Comparison of ENCODE assay signal across 32 cellular contexts in genomic region chr22:29997516-29997915, GRCh38.
"Had no signal": no experiment of that assay in that cellular context is flagged by ENCODE, and none has a peak within 500 bp of the region (broad histone marks: within the 10 kb centered on the region; RNA-seq: fewer than 3 reads in every experiment).

No MANE protein-coding gene starts in this region.

- H3K36me3 ChIP-seq: brain microvascular endothelial cell, ovary, prostate gland, thyroid gland had no signal

- DNase-seq: activated CD4-positive, alpha-beta T cell treated with anti-CD3 and anti-CD28 coated beads for 36 hours; activated CD4-positive, CD25-positive, alpha-beta regulatory T cell; activated CD8-positive, alpha-beta memory T cell treated with anti-CD3 and anti-CD28 coated beads, Interleukin-2, amount 10 ng/mL, durations not matched to agents 7 days and 5 days; activated CD8-positive, alpha-beta T cell treated with anti-CD3 and anti-CD28 coated beads, Interleukin-2, amount 10 ng/mL, durations not matched to agents 7 days and 5 days; activated effector memory CD4-positive, alpha-beta T cell treated with anti-CD3 and anti-CD28 coated beads, Interleukin-2, amount 50 U/mL, for 16 hours; activated naive CD4-positive, alpha-beta T cell treated with anti-CD3 and anti-CD28 coated beads for 36 hours; activated naive CD8-positive, alpha-beta T cell treated with anti-CD3 and anti-CD28 coated beads, Interleukin-2, amount 10 ng/mL, durations not matched to agents 7 days and 5 days; activated T-cell treated with anti-CD3 and anti-CD28 coated beads for 4 hours; brain microvascular endothelial cell; endodermal cell; foreskin keratinocyte; heart right ventricle; kidney glomerular epithelial cell; lower lobe of right lung; mucosa of descending colon; ovary; retina; sigmoid colon; small intestine; stimulated activated CD4-positive, alpha-beta T cell treated with anti-CD3 and anti-CD28 coated beads, Interleukin-1b, Interleukin-23, amount 100 ng/mL, for 48 hours; stimulated activated CD4-positive, alpha-beta T cell treated with anti-CD3 and anti-CD28 coated beads, Interleukin-4, amount 100 ng/mL, for 4 hours; stimulated activated CD8-positive, alpha-beta memory T cell treated with anti-CD3 and anti-CD28 coated beads, Interleukin-4, amount 100 ng/mL, for 48 hours; stomach; T-helper 2 cell; thyroid gland had no signal

- H3K4me1 Mint-ChIP-seq: stimulated activated memory B cell treated with anti-CD40 and anti-IgM and Interleukin-4, amounts not matched to agents 10 μg/mL and 1 μg/mL and 100 μg/mL, for 72 hours had no signal

- H3K4me3 ChIP-seq: ascending aorta, esophagus muscularis mucosa, heart right ventricle, lower lobe of right lung, mucosa of descending colon, ovary, prostate gland, sigmoid colon, stomach, thyroid gland had no signal

- H3K27ac Mint-ChIP-seq: activated CD4-positive, alpha-beta T cell treated with anti-CD3 and anti-CD28 coated beads for 36 hours; activated CD8-positive, alpha-beta memory T cell treated with anti-CD3 and anti-CD28 coated beads, Interleukin-2, amount 10 ng/mL, durations not matched to agents 7 days and 5 days; activated CD8-positive, alpha-beta T cell treated with anti-CD3 and anti-CD28 coated beads, Interleukin-2, amount 10 ng/mL, durations not matched to agents 7 days and 5 days; activated naive CD4-positive, alpha-beta T cell treated with anti-CD3 and anti-CD28 coated beads for 36 hours; activated naive CD8-positive, alpha-beta T cell treated with anti-CD3 and anti-CD28 coated beads, Interleukin-2, amount 10 ng/mL, durations not matched to agents 7 days and 5 days; activated T-helper 1 cell treated with anti-CD3 and anti-CD28 coated beads, Interleukin-12 subunit alpha, Interleukin-12 subunit beta, Interleukin-2, Interleukin-4 antibody, amounts not matched to agents 30 ng/mL and 10 ng/mL and 1 ng/mL, durations not matched to agents 14 hours and 24 hours and 36 hours; endodermal cell; natural killer cell treated with Interleukin-12 subunit alpha and Interleukin-12 subunit beta and Interleukin-15 and Interleukin-18, amount 100 ng/mL, for 72 hours; stimulated activated memory B cell treated with anti-CD40 and anti-IgM and Interleukin-4, amounts not matched to agents 10 μg/mL and 1 μg/mL and 100 μg/mL, for 72 hours had no signal

- H3K9me3 Mint-ChIP-seq: activated naive CD4-positive, alpha-beta T cell treated with anti-CD3 and anti-CD28 coated beads for 36 hours; activated naive CD8-positive, alpha-beta T cell treated with anti-CD3 and anti-CD28 coated beads, Interleukin-2, amount 10 ng/mL, durations not matched to agents 7 days and 5 days; activated T-helper 1 cell treated with anti-CD3 and anti-CD28 coated beads, Interleukin-12 subunit alpha, Interleukin-12 subunit beta, Interleukin-2, Interleukin-4 antibody, amounts not matched to agents 30 ng/mL and 10 ng/mL and 1 ng/mL, durations not matched to agents 14 hours and 24 hours and 36 hours; endodermal cell; natural killer cell treated with Interleukin-12 subunit alpha and Interleukin-12 subunit beta and Interleukin-15 and Interleukin-18, amount 100 ng/mL, for 72 hours; stimulated activated memory B cell treated with anti-CD40 and anti-IgM and Interleukin-4, amounts not matched to agents 10 μg/mL and 1 μg/mL and 100 μg/mL, for 72 hours had no signal

- H3K9me3 ChIP-seq: ascending aorta, esophagus muscularis mucosa, heart right ventricle, lower lobe of right lung, mucosa of descending colon, ovary, prostate gland, sigmoid colon, stomach, thyroid gland had no signal

- H3K27ac ChIP-seq: ascending aorta, brain microvascular endothelial cell, esophagus muscularis mucosa, foreskin keratinocyte, heart right ventricle, lower lobe of right lung, ovary, prostate gland, sigmoid colon, stomach, thyroid gland had no signal

- ATAC-seq: activated CD4-positive, alpha-beta T cell treated with anti-CD3 and anti-CD28 coated beads for 36 hours; activated CD8-positive, alpha-beta memory T cell treated with anti-CD3 and anti-CD28 coated beads, Interleukin-2, amount 10 ng/mL, durations not matched to agents 7 days and 5 days; activated CD8-positive, alpha-beta T cell treated with anti-CD3 and anti-CD28 coated beads, Interleukin-2, amount 10 ng/mL, durations not matched to agents 7 days and 5 days; foreskin keratinocyte; heart right ventricle; left lobe of liver; lower lobe of right lung; mucosa of descending colon; natural killer cell treated with Interleukin-12 subunit alpha and Interleukin-12 subunit beta and Interleukin-15 and Interleukin-18, amount 100 ng/mL, for 72 hours; stimulated activated memory B cell treated with anti-CD40 and anti-IgM and Interleukin-4, amounts not matched to agents 10 μg/mL and 1 μg/mL and 100 μg/mL, for 72 hours had no signal

- H3K4me3 Mint-ChIP-seq: activated CD4-positive, alpha-beta T cell treated with anti-CD3 and anti-CD28 coated beads for 36 hours; activated CD8-positive, alpha-beta memory T cell treated with anti-CD3 and anti-CD28 coated beads, Interleukin-2, amount 10 ng/mL, durations not matched to agents 7 days and 5 days; activated CD8-positive, alpha-beta T cell treated with anti-CD3 and anti-CD28 coated beads, Interleukin-2, amount 10 ng/mL, durations not matched to agents 7 days and 5 days; activated naive CD4-positive, alpha-beta T cell treated with anti-CD3 and anti-CD28 coated beads for 36 hours; activated naive CD8-positive, alpha-beta T cell treated with anti-CD3 and anti-CD28 coated beads, Interleukin-2, amount 10 ng/mL, durations not matched to agents 7 days and 5 days; activated T-helper 1 cell treated with anti-CD3 and anti-CD28 coated beads, Interleukin-12 subunit alpha, Interleukin-12 subunit beta, Interleukin-2, Interleukin-4 antibody, amounts not matched to agents 30 ng/mL and 10 ng/mL and 1 ng/mL, durations not matched to agents 14 hours and 24 hours and 36 hours; endodermal cell; natural killer cell treated with Interleukin-12 subunit alpha and Interleukin-12 subunit beta and Interleukin-15 and Interleukin-18, amount 100 ng/mL, for 72 hours; stimulated activated memory B cell treated with anti-CD40 and anti-IgM and Interleukin-4, amounts not matched to agents 10 μg/mL and 1 μg/mL and 100 μg/mL, for 72 hours had no signal

- H3K27me3 ChIP-seq: ascending aorta, brain microvascular endothelial cell, esophagus muscularis mucosa, foreskin keratinocyte, heart right ventricle, ovary, sigmoid colon, stomach, thyroid gland had no signal

- H3K27me3 Mint-ChIP-seq: activated CD4-positive, alpha-beta T cell treated with anti-CD3 and anti-CD28 coated beads for 36 hours; activated CD8-positive, alpha-beta memory T cell treated with anti-CD3 and anti-CD28 coated beads, Interleukin-2, amount 10 ng/mL, durations not matched to agents 7 days and 5 days; activated naive CD8-positive, alpha-beta T cell treated with anti-CD3 and anti-CD28 coated beads, Interleukin-2, amount 10 ng/mL, durations not matched to agents 7 days and 5 days; natural killer cell treated with Interleukin-12 subunit alpha and Interleukin-12 subunit beta and Interleukin-15 and Interleukin-18, amount 100 ng/mL, for 72 hours; stimulated activated memory B cell treated with anti-CD40 and anti-IgM and Interleukin-4, amounts not matched to agents 10 μg/mL and 1 μg/mL and 100 μg/mL, for 72 hours had no signal
